ENCODE assay signal across 25 cellular contexts in genomic region chr12:57119294-57119693, GRCh38. TPM values are rescaled to one million over a fixed set of nuclear protein-coding genes. Genes with fewer than 3 reads are reported as not detected.
DNase-seq lines count a peak whose midpoint lies in the region; ATAC-seq and TF ChIP-seq lines count a peak whose summit lies in the region.
"Had no signal": no experiment of that assay in that cellular context is flagged by ENCODE, and none has a peak within 500 bp of the region (broad histone marks: within the 10 kb centered on the region; RNA-seq: fewer than 3 reads in every experiment).

No MANE protein-coding gene starts in this region.

- H3K9me3 Mint-ChIP-seq in MCF 10A (ENCODE audit: unreplicated experiment): no peaks in the 10 kb centered on the region
- H3K9me3 Mint-ChIP-seq in stimulated activated naive B cell treated with anti-CD40 and anti-IgM and Interleukin-4, amounts not matched to agents 10 μg/mL and 1 μg/mL and 100 μg/mL, for 72 hours: peaks cover 1 to 3% of the 10 kb centered on the region in 2 donors
- H3K9me3 Mint-ChIP-seq: nephron had no signal

- no peaks in the 10 kb centered on the region for H3F3A ChIP-seq in PC-9 (ENCODE audit: insufficient read depth, low read depth)

- H3K27ac Mint-ChIP-seq in MCF 10A (ENCODE audit: low read depth, unreplicated experiment) (peak overlapping the region; percentile 3), T-helper 17 cell (peak overlapping the region; percentile 9)
- H3K27ac Mint-ChIP-seq in stimulated activated naive B cell treated with anti-CD40 and anti-IgM and Interleukin-4, amounts not matched to agents 10 μg/mL and 1 μg/mL and 100 μg/mL, for 72 hours: peak overlapping the region; percentile 90
- H3K27ac Mint-ChIP-seq: activated naive CD4-positive, alpha-beta T cell treated with anti-CD3 and anti-CD28 coated beads for 36 hours; nephron; progenitor cell of endocrine pancreas; stimulated activated naive CD8-positive, alpha-beta T cell treated with anti-CD3 and anti-CD28 coated beads, Interleukin-15, amount 100 ng/mL, for 72 hours had no signal

- TF ChIP-seq POLR2A in breast epithelium (IDR thresholded peaks at IDR 0.05): no peak

- no peaks in the 10 kb centered on the region for H4K20me1 ChIP-seq in PC-9 (ENCODE audit: insufficient read depth)

- H3K36me3 ChIP-seq in breast epithelium: no peaks in the 10 kb centered on the region
- H3K36me3 ChIP-seq in lower lobe of right lung: no peaks in the 10 kb centered on the region
- H3K36me3 ChIP-seq in PC-9 (ENCODE audit: low read depth): no peaks in the 10 kb centered on the region
- H3K36me3 ChIP-seq: heart right ventricle, tibial nerve had no signal

- no peak overlapping the region for H3K4me3 ChIP-seq in breast epithelium
- no peak overlapping the region for H3K4me3 ChIP-seq in lower lobe of right lung
- H3K4me3 ChIP-seq in PC-9: no peak overlapping the region
- H3K4me3 ChIP-seq: heart right ventricle, tibial nerve had no signal

- ATAC-seq in T-helper 17 cell: no peak
- no peak for ATAC-seq in lower lobe of right lung
- ATAC-seq in stimulated activated naive B cell treated with anti-CD40 and anti-IgM and Interleukin-4, amounts not matched to agents 10 μg/mL and 1 μg/mL and 100 μg/mL, for 72 hours (replicated peaks): peak; percentile 79 to 81
- ATAC-seq: stimulated activated naive CD8-positive, alpha-beta T cell treated with anti-CD3 and anti-CD28 coated beads, Interleukin-15, amount 100 ng/mL, for 72 hours had no signal

- no peaks in the 10 kb centered on the region for H3K27me3 Mint-ChIP-seq in MCF 10A (ENCODE audit: insufficient read depth, unreplicated experiment)
- H3K27me3 Mint-ChIP-seq in T-helper 17 cell: peaks cover 10% of the 10 kb centered on the region
- H3K27me3 Mint-ChIP-seq in stimulated activated naive B cell treated with anti-CD40 and anti-IgM and Interleukin-4, amounts not matched to agents 10 μg/mL and 1 μg/mL and 100 μg/mL, for 72 hours: peaks cover 0 to 2% of the 10 kb centered on the region in 2 donors
- H3K27me3 Mint-ChIP-seq: stimulated activated naive CD8-positive, alpha-beta T cell treated with anti-CD3 and anti-CD28 coated beads, Interleukin-15, amount 100 ng/mL, for 72 hours had no signal

- H3K27me3 ChIP-seq in breast epithelium (no peaks in the 10 kb centered on the region), lower lobe of right lung (ENCODE audit: low read depth) (no peaks in the 10 kb centered on the region), PC-9 (ENCODE audit: insufficient read depth, low read depth) (no peaks in the 10 kb centered on the region)
- H3K27me3 ChIP-seq: heart right ventricle, tibial nerve had no signal

- POLR2A ChIA-PET in MCF 10A (lab: Yijun Ruan, JAX) (no interaction called here), PC-9 (lab: Charles Lee; ENCODE audit: unreplicated experiment) (no interaction called here)

- BruUV-seq in MCF 10A (replicated peaks; lab: Mats Ljungman, UMichigan) (no TSS peak), PC-9 (replicated peaks; lab: Mats Ljungman, UMichigan) (no TSS peak)

- H3K36me3 Mint-ChIP-seq in MCF 10A (ENCODE audit: insufficient read depth, unreplicated experiment) (no peaks in the 10 kb centered on the region), T-helper 17 cell (ENCODE audit: low read depth) (peaks cover 8% of the 10 kb centered on the region)
- peaks cover 0 to 3% of the 10 kb centered on the region in 2 donors for H3K36me3 Mint-ChIP-seq in stimulated activated naive B cell treated with anti-CD40 and anti-IgM and Interleukin-4, amounts not matched to agents 10 μg/mL and 1 μg/mL and 100 μg/mL, for 72 hours

- CTCF ChIA-PET in MCF 10A (lab: Yijun Ruan, JAX) (interaction anchor here (1.0 to 19.4 kb wide), 5 partner anchors 8 to 124 kb away, joined by 3 to 530 read pairs (median 9); partner anchors contain the start of gene STAT6), PC-9 (lab: Charles Lee) (no interaction called here)

- H3K4me3 Mint-ChIP-seq in MCF 10A (ENCODE audit: unreplicated experiment): no peak overlapping the region
- no peak overlapping the region for H3K4me3 Mint-ChIP-seq in T-helper 17 cell
- H3K4me3 Mint-ChIP-seq in stimulated activated naive B cell treated with anti-CD40 and anti-IgM and Interleukin-4, amounts not matched to agents 10 μg/mL and 1 μg/mL and 100 μg/mL, for 72 hours: peak overlapping the region; percentile 43 to 46
- H3K4me3 Mint-ChIP-seq: activated naive CD4-positive, alpha-beta T cell treated with anti-CD3 and anti-CD28 coated beads for 36 hours; nephron; stimulated activated naive CD8-positive, alpha-beta T cell treated with anti-CD3 and anti-CD28 coated beads, Interleukin-15, amount 100 ng/mL, for 72 hours had no signal

- H3K27ac ChIP-seq in breast epithelium: peak overlapping the region in 1 of 2 donors; percentile 4
- H3K27ac ChIP-seq in lower lobe of right lung: peak overlapping the region; percentile 7
- no peak overlapping the region for H3K27ac ChIP-seq in PC-9
- H3K27ac ChIP-seq: 22Rv1 had no signal

- no peak overlapping the region for H2AFZ ChIP-seq in PC-9

- H3K9me3 ChIP-seq in breast epithelium: no peaks in the 10 kb centered on the region
- no peaks in the 10 kb centered on the region for H3K9me3 ChIP-seq in T-helper 17 cell (ENCODE audit: control insufficient read depth, low read length, poor library complexity, severe bottlenecking)
- H3K9me3 ChIP-seq in lower lobe of right lung: no peaks in the 10 kb centered on the region
- H3K9me3 ChIP-seq in PC-9 (ENCODE audit: insufficient read depth, low read depth): no peaks in the 10 kb centered on the region
- H3K9me3 ChIP-seq: heart right ventricle, tibial nerve had no signal

- H3K4me1 ChIP-seq in breast epithelium (no peaks in the 10 kb centered on the region), lower lobe of right lung (peaks cover 6% of the 10 kb centered on the region), PC-9 (replicated peaks; ENCODE audit: insufficient read depth) (no peaks in the 10 kb centered on the region)

- no peaks in the 10 kb centered on the region for H3K9me2 ChIP-seq in PC-9 (ENCODE audit: insufficient read depth)

- H3K4me1 Mint-ChIP-seq in MCF 10A (ENCODE audit: insufficient read depth, unreplicated experiment) (peaks cover 18% of the 10 kb centered on the region), T-helper 17 cell (peaks cover 6% of the 10 kb centered on the region)
- H3K4me1 Mint-ChIP-seq in stimulated activated naive B cell treated with anti-CD40 and anti-IgM and Interleukin-4, amounts not matched to agents 10 μg/mL and 1 μg/mL and 100 μg/mL, for 72 hours: peaks cover 15 to 16% of the 10 kb centered on the region in 2 donors

- DNase-seq in MCF 10A (ENCODE audit: unreplicated experiment) (no peak), breast epithelium (ENCODE audit: low spot score in 2 of 2) (no peak), T-helper 17 cell (no peak), lower lobe of right lung (no peak), PC-9 (no peak), SKM-1 treated with dmso at 0.1 percent for 144 hours (lab: John Stamatoyannopoulos, UW; ENCODE audit: unreplicated experiment) (no peak), posterior cingulate gyrus (no peak)
- DNase-seq in stimulated activated naive B cell treated with anti-CD40 and anti-IgM and Interleukin-4, amounts not matched to agents 10 μg/mL and 1 μg/mL and 100 μg/mL, for 72 hours: no peak
- DNase-seq: activated CD4-positive, alpha-beta T cell treated with anti-CD3 and anti-CD28 coated beads for 4 hours; activated T-cell treated with anti-CD3 and anti-CD28 coated beads, Interleukin-2, amount 50 U/mL, for 48 hours; amniotic stem cell; cortex of kidney; heart right ventricle; NCI-H1048; NCI-H1930; NCI-H2227 treated with DMSO at 0.1 percent for 48 hours; SHP77; stimulated activated CD4-positive, alpha-beta T cell treated with anti-CD3 and anti-CD28 coated beads, Interleukin-2, amount 100 ng/mL, for 24 hours; stimulated activated naive CD8-positive, alpha-beta T cell treated with anti-CD3 and anti-CD28 coated beads, Interleukin-15, amount 100 ng/mL, for 72 hours had no signal

- H3K79me2 ChIP-seq in PC-9 (ENCODE audit: low read depth): no peaks in the 10 kb centered on the region

- TF ChIP-seq CTCF in MCF 10A (IDR thresholded peaks at IDR 0.05; ENCODE audit: unreplicated experiment) (no peak), breast epithelium (IDR thresholded peaks at IDR 0.05) (no peak), lower lobe of right lung (IDR thresholded peaks at IDR 0.05) (no peak), PC-9 (conservative IDR thresholded peaks at IDR 0.05) (no peak)

- H3K4me2 ChIP-seq in PC-9: no peak overlapping the region

- intact Hi-C loops in MCF 10A (cut with micrococcal nuclease): no loop called here
- intact Hi-C loops in breast epithelium (cut with DNase I; ENCODE audit: low total_unique reads): no loop called here
- intact Hi-C loops in lower lobe of right lung (cut with DNase I): no loop called here
- intact Hi-C loops in PC-9 (cut with micrococcal nuclease; ENCODE audit: unreplicated experiment): no loop called here
- intact Hi-C loops in posterior cingulate gyrus (cut with DNase I): no loop called here

RNA-seq across cellular contexts. Expression of gene STAT6, which starts 8.1 kb away (rescaled TPM):
- 99.7 and 122 TPM in 2 replicates for total RNA-seq in MCF 10A (2022)
- 100 to 1,000 TPM; 139 to 147 (median 146) TPM for total RNA-seq in breast epithelium
- total RNA-seq in T-helper 17 cell: 100 to 1,000 TPM; 205 to 253 TPM
- total RNA-seq in lower lobe of right lung: 269 TPM
- 112 and 122 TPM in 2 replicates for total RNA-seq in PC-9 (2021)

RNA-seq across cellular contexts. Expression of gene LRP1, which starts 9.0 kb away (rescaled TPM):
- 18.9 and 25.3 TPM in 2 replicates for total RNA-seq in MCF 10A (2022)
- total RNA-seq in breast epithelium: 100 to 1,000 TPM; 102 to 894 (median 240) TPM
- 10 to 100 TPM in 1 of 2 donors, 1 to 10 TPM in 1; 3.8 to 11.6 TPM for total RNA-seq in T-helper 17 cell
- total RNA-seq in lower lobe of right lung: 404 TPM
- total RNA-seq in PC-9 (2021): 51.4 and 70.1 TPM in 2 replicates

RNA-seq across cellular contexts. Expression of gene LRP1-AS, which starts 28.1 kb away (rescaled TPM):
- total RNA-seq in MCF 10A (2022): not detected in 2 replicates
- not detected for total RNA-seq in breast epithelium
- total RNA-seq in T-helper 17 cell: not detected
- not detected for total RNA-seq in lower lobe of right lung
- total RNA-seq in PC-9 (2021): not detected in 2 replicates
- total RNA-seq: activated naive CD4-positive, alpha-beta T cell treated with anti-CD3 and anti-CD28 coated beads for 36 hours; heart right ventricle; HT1080; progenitor cell of endocrine pancreas; tibial nerve had no signal

RNA-seq across cellular contexts. Expression of gene NAB2, which starts 30.4 kb away (rescaled TPM):
- total RNA-seq in MCF 10A (2022) (25.8 and 30.6 TPM in 2 replicates), breast epithelium (10 to 100 TPM in 2 of 3 donors, 1 to 10 TPM in 1; 9.0 to 33.2 (median 24.6) TPM), T-helper 17 cell (1 to 10 TPM; 4.0 to 5.0 TPM), lower lobe of right lung (28.9 TPM), PC-9 (2021) (13.8 and 20.2 TPM in 2 replicates)

RNA-seq across cellular contexts. Expression of gene NEMP1, which starts 40.7 kb away (rescaled TPM):
- 17.5 and 22.5 TPM in 2 replicates for total RNA-seq in MCF 10A (2022)
- 10 to 100 TPM in 2 of 3 donors, 1 to 10 TPM in 1; 6.9 to 13.3 (median 10.9) TPM for total RNA-seq in breast epithelium
- 10 to 100 TPM; 12.2 to 14.1 TPM for total RNA-seq in T-helper 17 cell
- total RNA-seq in lower lobe of right lung: 19.1 TPM
- 28.9 and 36.6 TPM in 2 replicates for total RNA-seq in PC-9 (2021)

Comparison
In these comparisons a context has a peak if more than half of its experiments do, and no peak if none do; other contexts are left out.
1. H3K27ac Mint-ChIP-seq: peak in every context shown above with its lines; median percentile 90 in stimulated activated naive B cell treated with anti-CD40 and anti-IgM and Interleukin-4, amounts not matched to agents 10 μg/mL and 1 μg/mL and 100 μg/mL, for 72 hours; 9 in T-helper 17 cell; 3 in MCF 10A.
2. H3K4me3 Mint-ChIP-seq: peak in stimulated activated naive B cell treated with anti-CD40 and anti-IgM and Interleukin-4, amounts not matched to agents 10 μg/mL and 1 μg/mL and 100 μg/mL, for 72 hours (2 of 2); none in MCF 10A (single experiment) and T-helper 17 cell (single experiment).
3. ATAC-seq: peak in stimulated activated naive B cell treated with anti-CD40 and anti-IgM and Interleukin-4, amounts not matched to agents 10 μg/mL and 1 μg/mL and 100 μg/mL, for 72 hours (2 of 2); none in T-helper 17 cell (single experiment) and lower lobe of right lung (0 of 2).